In genomic region chr2:178632729-178633128, GRCh38 we compare ENCODE assay signal across 10 cellular contexts.
"Had no signal": no experiment of that assay in that cellular context is flagged by ENCODE, and none has a peak within 500 bp of the region (broad histone marks: within the 10 kb centered on the region; RNA-seq: fewer than 3 reads in every experiment).

No MANE protein-coding gene starts in this region.

- H3K27ac ChIP-seq: adrenal gland, pancreas had no signal

- H3K36me3 ChIP-seq: adrenal gland had no signal

- DNase-seq: activated CD4-positive, alpha-beta T cell treated with anti-CD3 and anti-CD28 coated beads, Interleukin-2, amount 50 U/mL, for 1 hour; activated naive CD4-positive, alpha-beta T cell treated with anti-CD3 and anti-CD28 coated beads, Interleukin-2, amount 10 ng/mL, durations not matched to agents 7 days and 5 days; activated T-cell treated with anti-CD3 and anti-CD28 coated beads for 4 hours; adrenal gland; islet precursor cell; naive thymus-derived CD4-positive, alpha-beta T cell; pancreas; T1000 had no signal

- ATAC-seq: activated CD4-positive, CD25-positive, alpha-beta regulatory T cell treated with anti-CD3 and anti-CD28 coated beads, Interleukin-2, amount 50 U/mL, for 24 hours; naive thymus-derived CD4-positive, alpha-beta T cell; pancreas; stimulated activated effector memory CD8-positive, alpha-beta T cell treated with anti-CD3 and anti-CD28 coated beads, Interleukin-12 subunit alpha, Interleukin-12 subunit beta, amount 100 ng/mL, for 72 hours had no signal

- H3K27me3 ChIP-seq: adrenal gland, pancreas had no signal

- H3K4me1 ChIP-seq: adrenal gland, pancreas had no signal

- H3K9me3 ChIP-seq: adrenal gland, pancreas had no signal

- H3K4me3 ChIP-seq: adrenal gland, pancreas had no signal

- FAIRE-seq: pancreas had no signal
